ENCODE assay signal across 1 cellular context in genomic region chr9:97468658-97469448, GRCh38.
TF ChIP-seq lines count a peak whose summit lies in the region.

No MANE protein-coding gene starts in this region.

TF ChIP-seq in GM12878, 131 proteins besides CTCF, POLR2A, EP300 and RAD21 (continued from another document and continues in another):
- TF ChIP-seq CBX3 (IDR thresholded peaks at IDR 0.05; ENCODE audit: borderline replicate concordance, low read depth), result no peak
- TF ChIP-seq MAX (IDR thresholded peaks at IDR 0.05; ENCODE audit: low read depth, low read length), result no peak
- TF ChIP-seq, protein P1, sequence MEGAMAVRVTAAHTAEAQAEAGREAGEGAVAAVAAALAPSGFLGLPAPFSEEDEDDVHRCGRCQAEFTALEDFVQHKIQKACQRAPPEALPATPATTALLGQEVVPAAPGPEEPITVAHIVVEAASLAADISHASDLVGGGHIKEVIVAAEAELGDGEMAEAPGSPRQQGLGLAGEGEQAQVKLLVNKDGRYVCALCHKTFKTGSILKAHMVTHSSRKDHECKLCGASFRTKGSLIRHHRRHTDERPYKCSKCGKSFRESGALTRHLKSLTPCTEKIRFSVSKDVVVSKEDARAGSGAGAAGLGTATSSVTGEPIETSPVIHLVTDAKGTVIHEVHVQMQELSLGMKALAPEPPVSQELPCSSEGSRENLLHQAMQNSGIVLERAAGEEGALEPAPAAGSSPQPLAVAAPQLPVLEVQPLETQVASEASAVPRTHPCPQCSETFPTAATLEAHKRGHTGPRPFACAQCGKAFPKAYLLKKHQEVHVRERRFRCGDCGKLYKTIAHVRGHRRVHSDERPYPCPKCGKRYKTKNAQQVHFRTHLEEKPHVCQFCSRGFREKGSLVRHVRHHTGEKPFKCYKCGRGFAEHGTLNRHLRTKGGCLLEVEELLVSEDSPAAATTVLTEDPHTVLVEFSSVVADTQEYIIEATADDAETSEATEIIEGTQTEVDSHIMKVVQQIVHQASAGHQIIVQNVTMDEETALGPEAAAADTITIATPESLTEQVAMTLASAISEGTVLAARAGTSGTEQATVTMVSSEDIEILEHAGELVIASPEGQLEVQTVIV (IDR thresholded peaks at IDR 0.05; ENCODE audit: borderline replicate concordance, partially characterized antibody), result no peak
- TF ChIP-seq NFXL1 (IDR thresholded peaks at IDR 0.05; ENCODE audit: borderline replicate concordance), result no peak
- TF ChIP-seq BCLAF1 (IDR thresholded peaks at IDR 0.05), result no peak
- TF ChIP-seq MTA2 (IDR thresholded peaks at IDR 0.05; ENCODE audit: low read depth), result no peak
- no peak for TF ChIP-seq RBBP5 (conservative IDR thresholded peaks at IDR 0.05)
- TF ChIP-seq TARDBP (IDR thresholded peaks at IDR 0.05; ENCODE audit: borderline replicate concordance), result no peak
- no peak for TF ChIP-seq SMAD1 (IDR thresholded peaks at IDR 0.05; ENCODE audit: low read depth, partially characterized antibody)
- TF ChIP-seq SMC3 (IDR thresholded peaks at IDR 0.05; ENCODE audit: borderline replicate concordance, low read length), result peak; percentile 90
- peak; percentile 67 for TF ChIP-seq YY1 (IDR thresholded peaks at IDR 0.05; ENCODE audit: low read depth, low read length)
- no peak for TF ChIP-seq ZNF622 (IDR thresholded peaks at IDR 0.05)
- TF ChIP-seq ZNF207 (IDR thresholded peaks at IDR 0.05; ENCODE audit: borderline replicate concordance), result no peak
- TF ChIP-seq E2F4 (IDR thresholded peaks at IDR 0.05; ENCODE audit: low read depth, low read length), result no peak
- TF ChIP-seq CEBPB (IDR thresholded peaks at IDR 0.05; ENCODE audit: borderline replicate concordance in 1 of 2, low read depth in 2 of 2, low read length in 2 of 2), result no peak
- TF ChIP-seq, protein P2, sequence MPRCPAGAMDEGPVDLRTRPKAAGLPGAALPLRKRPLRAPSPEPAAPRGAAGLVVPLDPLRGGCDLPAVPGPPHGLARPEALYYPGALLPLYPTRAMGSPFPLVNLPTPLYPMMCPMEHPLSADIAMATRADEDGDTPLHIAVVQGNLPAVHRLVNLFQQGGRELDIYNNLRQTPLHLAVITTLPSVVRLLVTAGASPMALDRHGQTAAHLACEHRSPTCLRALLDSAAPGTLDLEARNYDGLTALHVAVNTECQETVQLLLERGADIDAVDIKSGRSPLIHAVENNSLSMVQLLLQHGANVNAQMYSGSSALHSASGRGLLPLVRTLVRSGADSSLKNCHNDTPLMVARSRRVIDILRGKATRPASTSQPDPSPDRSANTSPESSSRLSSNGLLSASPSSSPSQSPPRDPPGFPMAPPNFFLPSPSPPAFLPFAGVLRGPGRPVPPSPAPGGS (IDR thresholded peaks at IDR 0.05; ENCODE audit: borderline replicate concordance, insufficient read depth, low read depth, low read length, poor library complexity, severe bottlenecking), result no peak
- no peak for TF ChIP-seq EGR1 (IDR thresholded peaks at IDR 0.05; ENCODE audit: borderline replicate concordance in 1 of 2, low read depth in 2 of 2, low read length in 2 of 2)
- 0 out of 2 replicates have a peak, but pooled peaks have one; percentile 13 for TF ChIP-seq MYB (IDR thresholded peaks at IDR 0.05; ENCODE audit: borderline replicate concordance, low read depth, low read length)
- TF ChIP-seq ESRRA (IDR thresholded peaks at IDR 0.05; ENCODE audit: low read length), result no peak
- TF ChIP-seq RUNX3 (IDR thresholded peaks at IDR 0.05; ENCODE audit: low read length), result peak; percentile 43
- TF ChIP-seq, protein P3, sequence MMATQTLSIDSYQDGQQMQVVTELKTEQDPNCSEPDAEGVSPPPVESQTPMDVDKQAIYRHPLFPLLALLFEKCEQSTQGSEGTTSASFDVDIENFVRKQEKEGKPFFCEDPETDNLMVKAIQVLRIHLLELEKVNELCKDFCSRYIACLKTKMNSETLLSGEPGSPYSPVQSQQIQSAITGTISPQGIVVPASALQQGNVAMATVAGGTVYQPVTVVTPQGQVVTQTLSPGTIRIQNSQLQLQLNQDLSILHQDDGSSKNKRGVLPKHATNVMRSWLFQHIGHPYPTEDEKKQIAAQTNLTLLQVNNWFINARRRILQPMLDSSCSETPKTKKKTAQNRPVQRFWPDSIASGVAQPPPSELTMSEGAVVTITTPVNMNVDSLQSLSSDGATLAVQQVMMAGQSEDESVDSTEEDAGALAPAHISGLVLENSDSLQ (IDR thresholded peaks at IDR 0.05), result no peak
- TF ChIP-seq ASH2L (IDR thresholded peaks at IDR 0.05; ENCODE audit: borderline replicate concordance, low read depth), result no peak
- TF ChIP-seq SUPT20H (IDR thresholded peaks at IDR 0.05; ENCODE audit: borderline replicate concordance, control insufficient read depth, low read depth, low read length), result no peak
- no peak for TF ChIP-seq LARP7 (IDR thresholded peaks at IDR 0.05)
- TF ChIP-seq GABPA (IDR thresholded peaks at IDR 0.05; ENCODE audit: low read depth), result no peak
- TF ChIP-seq POU2F2 (IDR thresholded peaks at IDR 0.05; ENCODE audit: borderline replicate concordance, low read depth, low read length), result peak; percentile 51; the same call in 1 of the 3 replicates
- TF ChIP-seq SREBF2 (IDR thresholded peaks at IDR 0.05; ENCODE audit: low read length), result no peak
- TF ChIP-seq ZSCAN29 (IDR thresholded peaks at IDR 0.05), result no peak
- no peak for TF ChIP-seq ZBED1 (IDR thresholded peaks at IDR 0.05; ENCODE audit: borderline replicate concordance)
- TF ChIP-seq MEF2A (IDR thresholded peaks at IDR 0.05; ENCODE audit: insufficient read depth, low read depth, low read length), result peak; percentile 68; the same call in 1 of the 2 replicates
- TF ChIP-seq HDAC6 (IDR thresholded peaks at IDR 0.05; ENCODE audit: unreplicated experiment), result no peak
- TF ChIP-seq CREM (IDR thresholded peaks at IDR 0.05; ENCODE audit: low read depth), result no peak
- TF ChIP-seq BMI1 (IDR thresholded peaks at IDR 0.05; ENCODE audit: borderline replicate concordance), result no peak
- 0 out of 2 replicates have a peak, but pooled peaks have one; percentile 18 for TF ChIP-seq SPI1 (IDR thresholded peaks at IDR 0.05; ENCODE audit: borderline replicate concordance, insufficient read depth, low read depth, low read length)
- no peak; the same call in 1 of the 2 replicates for TF ChIP-seq RELB (IDR thresholded peaks at IDR 0.05; ENCODE audit: low read depth)
- no peak for TF ChIP-seq EZH2 (IDR thresholded peaks at IDR 0.05; ENCODE audit: borderline replicate concordance, control insufficient read depth, low read depth, low read length)
- TF ChIP-seq SRF (IDR thresholded peaks at IDR 0.05; ENCODE audit: low read depth in 2 of 2, low read length in 2 of 2), result 0 out of 4 replicates have a peak, but pooled peaks of 1 of the 2 experiments have one; percentile 18
- TF ChIP-seq GATAD2B (conservative IDR thresholded peaks at IDR 0.05; ENCODE audit: low read depth), result peak; percentile 19; the same call in 1 of the 2 replicates
- TF ChIP-seq SMARCA5 (IDR thresholded peaks at IDR 0.05), result peak; percentile 40; the same call in 1 of the 2 replicates
- peak in 1 of 2 experiments; percentile 8; a peak in 1 of 4 replicates for TF ChIP-seq BHLHE40 (IDR thresholded peaks at IDR 0.05; ENCODE audit: borderline replicate concordance in 1 of 2, low read depth in 2 of 2, low read length in 1 of 2)
- TF ChIP-seq EED (IDR thresholded peaks at IDR 0.05; ENCODE audit: low read depth), result no peak; the same call in 1 of the 2 replicates
- no peak for TF ChIP-seq YBX1 (IDR thresholded peaks at IDR 0.05)
- TF ChIP-seq ZNF274 (IDR thresholded peaks at IDR 0.05; ENCODE audit: insufficient read depth, insufficient read length), result no peak
- no peak for TF ChIP-seq ATF7 (IDR thresholded peaks at IDR 0.05; ENCODE audit: low read depth)
- no peak for TF ChIP-seq POLR2AphosphoS2 (IDR thresholded peaks at IDR 0.05; ENCODE audit: low read depth, low read length)
- TF ChIP-seq RCOR1 (conservative IDR thresholded peaks at IDR 0.05; ENCODE audit: low read depth, low read length), result no peak
- TF ChIP-seq, protein P4, sequence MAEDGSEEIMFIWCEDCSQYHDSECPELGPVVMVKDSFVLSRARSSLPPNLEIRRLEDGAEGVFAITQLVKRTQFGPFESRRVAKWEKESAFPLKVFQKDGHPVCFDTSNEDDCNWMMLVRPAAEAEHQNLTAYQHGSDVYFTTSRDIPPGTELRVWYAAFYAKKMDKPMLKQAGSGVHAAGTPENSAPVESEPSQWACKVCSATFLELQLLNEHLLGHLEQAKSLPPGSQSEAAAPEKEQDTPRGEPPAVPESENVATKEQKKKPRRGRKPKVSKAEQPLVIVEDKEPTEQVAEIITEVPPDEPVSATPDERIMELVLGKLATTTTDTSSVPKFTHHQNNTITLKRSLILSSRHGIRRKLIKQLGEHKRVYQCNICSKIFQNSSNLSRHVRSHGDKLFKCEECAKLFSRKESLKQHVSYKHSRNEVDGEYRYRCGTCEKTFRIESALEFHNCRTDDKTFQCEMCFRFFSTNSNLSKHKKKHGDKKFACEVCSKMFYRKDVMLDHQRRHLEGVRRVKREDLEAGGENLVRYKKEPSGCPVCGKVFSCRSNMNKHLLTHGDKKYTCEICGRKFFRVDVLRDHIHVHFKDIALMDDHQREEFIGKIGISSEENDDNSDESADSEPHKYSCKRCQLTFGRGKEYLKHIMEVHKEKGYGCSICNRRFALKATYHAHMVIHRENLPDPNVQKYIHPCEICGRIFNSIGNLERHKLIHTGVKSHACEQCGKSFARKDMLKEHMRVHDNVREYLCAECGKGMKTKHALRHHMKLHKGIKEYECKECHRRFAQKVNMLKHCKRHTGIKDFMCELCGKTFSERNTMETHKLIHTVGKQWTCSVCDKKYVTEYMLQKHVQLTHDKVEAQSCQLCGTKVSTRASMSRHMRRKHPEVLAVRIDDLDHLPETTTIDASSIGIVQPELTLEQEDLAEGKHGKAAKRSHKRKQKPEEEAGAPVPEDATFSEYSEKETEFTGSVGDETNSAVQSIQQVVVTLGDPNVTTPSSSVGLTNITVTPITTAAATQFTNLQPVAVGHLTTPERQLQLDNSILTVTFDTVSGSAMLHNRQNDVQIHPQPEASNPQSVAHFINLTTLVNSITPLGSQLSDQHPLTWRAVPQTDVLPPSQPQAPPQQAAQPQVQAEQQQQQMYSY (CRISPR knock-in tag; IDR thresholded peaks at IDR 0.05), result no peak
- no peak for TF ChIP-seq SREBF1 (IDR thresholded peaks at IDR 0.05; ENCODE audit: low read length)
- TF ChIP-seq USF1 (IDR thresholded peaks at IDR 0.05; ENCODE audit: borderline replicate concordance, extremely low read length, insufficient read depth, low read depth, low read length), result no peak
- TF ChIP-seq MLLT1 (IDR thresholded peaks at IDR 0.05), result no peak
- no peak for TF ChIP-seq ETV6 (conservative IDR thresholded peaks at IDR 0.05 in 1 of 2, IDR thresholded peaks at IDR 0.05 in 1 of 2; ENCODE audit: borderline replicate concordance in 1 of 2, low read depth in 1 of 2)
